22 cellular contexts compared by ENCODE assay signal in the genomic region with DNA sequence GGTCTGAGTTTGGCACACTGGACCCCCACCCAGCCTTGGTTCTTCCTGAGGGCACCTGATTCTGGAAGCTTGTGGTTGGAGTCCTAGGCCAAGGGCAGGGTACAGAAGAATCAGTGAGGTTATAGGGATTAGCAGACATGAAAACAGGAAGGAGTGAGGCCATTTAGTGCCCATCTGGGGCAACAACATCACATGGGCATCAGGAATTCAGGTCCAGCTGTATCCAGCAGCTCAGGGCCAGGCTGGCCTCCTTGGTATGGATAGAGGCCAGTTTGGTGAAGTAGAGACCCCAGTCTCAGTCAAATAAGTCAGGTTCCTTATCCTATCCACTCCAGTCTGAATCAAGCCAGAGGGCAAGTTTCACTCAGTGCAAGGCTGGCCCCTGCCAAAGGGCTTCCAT. TPM values are rescaled to one million over a fixed set of nuclear protein-coding genes. Genes with fewer than 3 reads are reported as not detected.
DNase-seq lines count a peak whose midpoint lies in the region; ATAC-seq, FAIRE-seq and TF ChIP-seq lines count a peak whose summit lies in the region.
"Had no signal": no experiment of that assay in that cellular context is flagged by ENCODE, and none has a peak within 500 bp of the region (broad histone marks: within the 10 kb centered on the region; RNA-seq: fewer than 3 reads in every experiment).

No MANE protein-coding gene starts in this region.

- H3K14ac ChIP-seq in H1 (ENCODE audit: insufficient read length), result no peak overlapping the region

- H4K5ac ChIP-seq in H1 (ENCODE audit: insufficient read length, low read depth, low read length), result no peak overlapping the region

- H3K36me3 ChIP-seq in DND-41 (ENCODE audit: insufficient read depth, low read length) (peaks cover 43% of the 10 kb centered on the region), OCI-LY7 (ENCODE audit: insufficient read depth, low read length) (peaks cover 88% of the 10 kb centered on the region), H1 (ENCODE audit: control insufficient read depth in 2 of 4, insufficient read depth in 4 of 4, low read length in 3 of 4) (no peaks in the 10 kb centered on the region), breast epithelium (no peaks in the 10 kb centered on the region)

- no peak overlapping the region for H3K4me2 ChIP-seq in DND-41 (ENCODE audit: insufficient read depth, low read length)
- peak overlapping the region; percentile 43; the same call in 1 of the 2 replicates for H3K4me2 ChIP-seq in OCI-LY7 (ENCODE audit: low read length)
- no peak overlapping the region for H3K4me2 ChIP-seq in H1 (ENCODE audit: insufficient read depth in 1 of 2, low read depth in 2 of 2, low read length in 2 of 2)
- H3K4me2 ChIP-seq: SK-N-SH had no signal

- H2BK15ac ChIP-seq in H1 (ENCODE audit: low read length), result 0 out of 2 replicates have a peak overlapping the region, but pooled peaks have one; percentile 77

- H4K8ac ChIP-seq in H1 (ENCODE audit: extremely low read depth, insufficient read depth, low read length), result no peak overlapping the region; the same call in 1 of the 2 replicates

- peak; percentile 27 for ATAC-seq in DND-41 (ENCODE audit: insufficient read depth, low read depth)

- no peaks in the 10 kb centered on the region for H4K20me1 ChIP-seq in DND-41 (ENCODE audit: insufficient read depth, low read length)
- no peaks in the 10 kb centered on the region for H4K20me1 ChIP-seq in OCI-LY7 (ENCODE audit: insufficient read depth, low read length)
- H4K20me1 ChIP-seq in H1 (replicated peaks in 1 of 2; ENCODE audit: control insufficient read depth in 1 of 2, insufficient read depth in 2 of 2, low read length in 2 of 2), result no peaks in the 10 kb centered on the region

- 0 out of 2 replicates have a peak overlapping the region, but pooled peaks have one; percentile 3 for H3K9ac ChIP-seq in DND-41 (ENCODE audit: low read depth, low read length)
- no peak overlapping the region for H3K9ac ChIP-seq in H1 (replicated peaks in 1 of 4; ENCODE audit: extremely low read depth in 1 of 4, low read depth in 3 of 4, low read length in 3 of 4)
- H3K9ac ChIP-seq: SK-N-SH had no signal

- H3K79me2 ChIP-seq in DND-41 (ENCODE audit: insufficient read depth, low read length) (no peaks in the 10 kb centered on the region; the same call in 1 of the 2 replicates), OCI-LY7 (ENCODE audit: insufficient read depth, low read depth, low read length) (no peaks in the 10 kb centered on the region), H1 (ENCODE audit: control insufficient read depth in 1 of 2, insufficient read depth in 2 of 2, low read length in 2 of 2) (no peaks in the 10 kb centered on the region)

- H2BK20ac ChIP-seq in H1 (ENCODE audit: low read length), result 0 out of 2 replicates have a peak overlapping the region, but pooled peaks have one; percentile 86

- H3K9me3 ChIP-seq in DND-41 (ENCODE audit: insufficient read depth, low read length, severe bottlenecking), result no peaks in the 10 kb centered on the region
- H3K9me3 ChIP-seq in OCI-LY7 (ENCODE audit: low read length), result no peaks in the 10 kb centered on the region
- H3K9me3 ChIP-seq in H1 (ENCODE audit: insufficient read depth in 2 of 2, low read depth in 1 of 2, low read length in 1 of 2), result no peaks in the 10 kb centered on the region
- H3K9me3 ChIP-seq in breast epithelium, result no peaks in the 10 kb centered on the region
- H3K9me3 ChIP-seq: A549, SK-N-SH had no signal

- TF ChIP-seq POLR2A in H1 (IDR thresholded peaks at IDR 0.05; ENCODE audit: control extremely low read depth in 1 of 2, low read depth in 2 of 2, low read length in 2 of 2), result no peak
- no peak for TF ChIP-seq POLR2A in breast epithelium (IDR thresholded peaks at IDR 0.05)

- no peak overlapping the region; the same call in 1 of the 2 replicates for H2BK12ac ChIP-seq in H1 (ENCODE audit: low read depth, low read length)

- no peak for FAIRE-seq in H1 (lab: Jason Lieb, UNC)
- FAIRE-seq: A549, RCC 7860 had no signal

- intact Hi-C loops in OCI-LY7 (cut with micrococcal nuclease; ENCODE audit: unreplicated experiment), result loop anchor here (2.0 kb wide), 3 partner anchors 25 to 53 kb away; partner anchors contain the start of gene RASAL1
- intact Hi-C loops in breast epithelium (cut with DNase I; ENCODE audit: low total_unique reads), result no loop called here

- no peaks in the 10 kb centered on the region for H3K9me2 ChIP-seq in OCI-LY7 (ENCODE audit: insufficient read depth, low read length)
- H3K9me2 ChIP-seq: SK-N-SH had no signal

- CTCF ChIA-PET in OCI-LY7 (lab: Charles Lee; ENCODE audit: unreplicated experiment) (interaction anchor here (2.9 kb wide), 1 partner anchor 51 kb away, joined by 8 read pairs; no protein-coding TSS in a partner anchor), H1 (lab: Charles Lee; ENCODE audit: partially characterized antibody) (interaction anchor here (0.6 to 6.9 kb wide), 23 partner anchors 10 to 1428 kb away, joined by 3 to 67 read pairs (median 8); partner anchors contain the start of genes DTX1 and RASAL1)

- TF ChIP-seq EP300 in H1 (IDR thresholded peaks at IDR 0.05; ENCODE audit: borderline replicate concordance in 1 of 2, low read depth in 2 of 2, low read length in 2 of 2), result no peak

- TF ChIP-seq CTCF in 22Rv1 (IDR thresholded peaks at IDR 0.05) (no peak), DND-41 (IDR thresholded peaks at IDR 0.05; ENCODE audit: borderline replicate concordance, extremely low read depth, low read length, poor library complexity, severe bottlenecking) (no peak), OCI-LY7 (conservative IDR thresholded peaks at IDR 0.05; ENCODE audit: low read length) (no peak), H1 (IDR thresholded peaks at IDR 0.05; ENCODE audit: control extremely low read depth in 1 of 3, insufficient read depth in 1 of 3, low read depth in 1 of 3, low read length in 3 of 3) (no peak), breast epithelium (IDR thresholded peaks at IDR 0.05) (no peak)

- peaks cover 2% of the 10 kb centered on the region; the same call in 1 of the 2 replicates for H3K23me2 ChIP-seq in H1 (ENCODE audit: low read depth, low read length)

- H3K27ac ChIP-seq in 22Rv1 (0 out of 2 replicates have a peak overlapping the region, but pooled peaks have one; percentile 72), DND-41 (ENCODE audit: low read length) (peak overlapping the region; percentile 75), OCI-LY7 (ENCODE audit: low read depth, low read length, poor library complexity, severe bottlenecking) (peak overlapping the region; percentile 88), H1 (ENCODE audit: low read depth, low read length) (no peak overlapping the region), breast epithelium (peak overlapping the region in 1 of 2 donors; percentile 68)

- peaks cover 42% of the 10 kb centered on the region for H3K4me1 ChIP-seq in DND-41 (ENCODE audit: insufficient read depth, low read length)
- H3K4me1 ChIP-seq in OCI-LY7 (ENCODE audit: insufficient read depth, low read length, poor library complexity, severe bottlenecking), result peaks cover 79% of the 10 kb centered on the region
- peaks cover 0 to 11% (median 3%) of the 10 kb centered on the region in 4 experiments; a peak in 4 of 7 replicates for H3K4me1 ChIP-seq in H1 (replicated peaks in 1 of 4; ENCODE audit: control insufficient read depth in 3 of 4, insufficient read depth in 4 of 4, low read length in 3 of 4)
- H3K4me1 ChIP-seq in breast epithelium, result no peaks in the 10 kb centered on the region

- H2BK5ac ChIP-seq in H1 (ENCODE audit: low read depth, low read length), result no peak overlapping the region

- H3K27me3 ChIP-seq in DND-41 (ENCODE audit: insufficient read depth, low read length, poor library complexity), result no peaks in the 10 kb centered on the region
- no peaks in the 10 kb centered on the region for H3K27me3 ChIP-seq in H1 (replicated peaks in 1 of 4; ENCODE audit: control insufficient read depth in 3 of 4, extremely low read depth in 1 of 4, insufficient read depth in 3 of 4, low read length in 3 of 4)
- H3K27me3 ChIP-seq in breast epithelium, result no peaks in the 10 kb centered on the region

- BruUV-seq in OCI-LY7 (replicated peaks; lab: Mats Ljungman, UMichigan), result no TSS peak

- H2AK5ac ChIP-seq in H1 (ENCODE audit: low read depth, low read length), result no peak overlapping the region

- POLR2A ChIA-PET in OCI-LY7 (lab: Charles Lee), result interaction anchor here (1.1 to 1.5 kb wide), 2 partner anchors 51 to 73 kb away, joined by 4 to 9 read pairs; no protein-coding TSS in a partner anchor
- POLR2A ChIA-PET in H1 (lab: Charles Lee; ENCODE audit: partially characterized antibody), result interaction anchor here (1.2 to 1.5 kb wide), 2 partner anchors 9 to 59 kb away, joined by 3 read pairs; no protein-coding TSS in a partner anchor

- no peaks in the 10 kb centered on the region for H3K79me1 ChIP-seq in H1 (ENCODE audit: low read depth, low read length)

- DNase-seq in DND-41, result no peak
- DNase-seq in OCI-LY7 (ENCODE audit: low spot score), result no peak
- DNase-seq in H1 (ENCODE audit: low read depth in 1 of 2, low spot score in 2 of 2), result no peak
- DNase-seq in SK-N-DZ (ENCODE audit: low spot score), result no peak
- DNase-seq in breast epithelium (ENCODE audit: low spot score in 2 of 2), result no peak
- DNase-seq in NCI-H2107 (lab: John Stamatoyannopoulos, UW), result no peak
- DNase-seq in NCI-H446 treated with DMSO at 0.1 percent for 48 hours (lab: John Stamatoyannopoulos, UW), result no peak
- DNase-seq: CD4-positive, CD25-positive, alpha-beta regulatory T cell; COR-L47; KBM-7; NCI-H1436; NCI-H1930; NCI-H345; NCI-H526; SK-N-SH; T-helper 1 cell had no signal

- no peak overlapping the region for H2BK120ac ChIP-seq in H1 (replicated peaks; ENCODE audit: low read depth, low read length)

- H3K4me3 ChIP-seq in DND-41 (ENCODE audit: low read depth in 1 of 2, low read length in 2 of 2) (no peak overlapping the region), OCI-LY7 (ENCODE audit: low read depth, low read length, poor library complexity, severe bottlenecking) (no peak overlapping the region), H1 (ENCODE audit: extremely low read depth in 1 of 4, insufficient read depth in 2 of 4, low read depth in 3 of 4, low read length in 4 of 4) (no peak overlapping the region), breast epithelium (no peak overlapping the region)
- H3K4me3 ChIP-seq: A549 had no signal

- no peak overlapping the region for H3K56ac ChIP-seq in H1 (replicated peaks; ENCODE audit: insufficient read length, low read depth, low read length)

- no peak for TF ChIP-seq RAD21 in H1 (IDR thresholded peaks at IDR 0.05 in 1 of 2, conservative IDR thresholded peaks at IDR 0.05 in 1 of 2; ENCODE audit: low read depth in 2 of 2, low read length in 2 of 2)

- H3K18ac ChIP-seq in H1 (ENCODE audit: extremely low read depth, low read length), result no peak overlapping the region

- H3K23ac ChIP-seq in H1 (ENCODE audit: insufficient read length), result no peak overlapping the region

- H3K4ac ChIP-seq in H1 (replicated peaks; ENCODE audit: insufficient read length, low read depth, low read length), result no peak overlapping the region

- H2AFZ ChIP-seq in DND-41 (ENCODE audit: low read depth, low read length) (no peak overlapping the region), OCI-LY7 (ENCODE audit: low read length) (no peak overlapping the region), H1 (ENCODE audit: low read length) (no peak overlapping the region)

- H4K91ac ChIP-seq in H1 (replicated peaks; ENCODE audit: insufficient read length, low read length), result no peak overlapping the region

RNA-seq across cellular contexts. Expression of gene RASAL1, which starts 36.2 kb away (rescaled TPM):
- 69.1 and 89.1 TPM in 2 replicates for total RNA-seq in OCI-LY7 (2014; rRNA removed; shearing (Covaris generic))
- total RNA-seq in OCI-LY7 (2022) (67.5 and 74.4 TPM in 2 replicates), breast epithelium (1 to 10 TPM in 2 of 3 donors, not detected in 1; 1.3 to 6.7 TPM)
- total RNA-seq in H1 (2021; fragmentation: NEBNext Ultra II Directional; extraction: Animal tissue kit (Norgen Biotek cat#: 25700)), result 5.0 and 6.4 TPM in 2 replicates
- 3.7 and 5.9 TPM in 2 replicates for polyA plus RNA-seq in H1 (2011; rRNA removed)
- polyA plus RNA-seq in H1 (2011; cell fraction: cytosol; rRNA removed), result 5.3 TPM
- 11.4 TPM for polyA plus RNA-seq in H1 (2011; cell fraction: nucleus; rRNA removed)
- 2.7 to 5.6 TPM (median 4.5 TPM) in 4 replicates for polyA plus RNA-seq in H1 (2012, experiment 1 of 2)
- 3.6 TPM for polyA plus RNA-seq in H1 (2012, experiment 2 of 2)
- polyA plus RNA-seq in H1 (2013, experiment 1 of 2), result 2.6 TPM
- 2.9 TPM for polyA plus RNA-seq in H1 (2013, experiment 2 of 2)
- 2.3 and 3.4 TPM in 2 replicates for polyA minus RNA-seq in H1 (2011; rRNA and poly(A)+ RNA removed)
- polyA minus RNA-seq in H1 (2011; cell fraction: cytosol; rRNA and poly(A)+ RNA removed), result 2.6 TPM
- polyA minus RNA-seq in H1 (2011; cell fraction: nucleus; rRNA and poly(A)+ RNA removed), result 6.4 TPM
- polyA plus RNA-seq in SK-N-DZ (2014; cell fraction: cytosol; rRNA removed), result not detected in 2 replicates
- polyA plus RNA-seq in SK-N-DZ (2014; cell fraction: nucleus; rRNA removed), result 0.07 TPM in 1 of 2 replicates, not detected in the other
- total RNA-seq: CD4-positive, CD25-positive, alpha-beta regulatory T cell; M059J; Right ventricle myocardium inferior had no signal
- polyA plus RNA-seq: SK-N-SH had no signal

RNA-seq across cellular contexts. Expression of gene DTX1, which starts 42.8 kb away (rescaled TPM):
- 263 and 293 TPM in 2 replicates for total RNA-seq in OCI-LY7 (2014; rRNA removed; shearing (Covaris generic))
- 510 and 535 TPM in 2 replicates for total RNA-seq in OCI-LY7 (2022)
- total RNA-seq in H1 (2021; fragmentation: NEBNext Ultra II Directional; extraction: Animal tissue kit (Norgen Biotek cat#: 25700)), result 6.9 and 8.6 TPM in 2 replicates
- polyA plus RNA-seq in H1 (2011; rRNA removed), result 4.7 and 7.0 TPM in 2 replicates
- 5.3 TPM for polyA plus RNA-seq in H1 (2011; cell fraction: cytosol; rRNA removed)
- polyA plus RNA-seq in H1 (2011; cell fraction: nucleus; rRNA removed), result 7.4 TPM
- 4.1 to 7.7 TPM (median 6.1 TPM) in 4 replicates for polyA plus RNA-seq in H1 (2012, experiment 1 of 2)
- 6.5 TPM for polyA plus RNA-seq in H1 (2012, experiment 2 of 2)
- 4.9 TPM for polyA plus RNA-seq in H1 (2013, experiment 1 of 2)
- 4.6 TPM for polyA plus RNA-seq in H1 (2013, experiment 2 of 2)
- polyA minus RNA-seq in H1 (2011; rRNA and poly(A)+ RNA removed), result 3.0 and 3.6 TPM in 2 replicates
- 5.7 TPM for polyA minus RNA-seq in H1 (2011; cell fraction: cytosol; rRNA and poly(A)+ RNA removed)
- polyA minus RNA-seq in H1 (2011; cell fraction: nucleus; rRNA and poly(A)+ RNA removed), result 3.8 TPM
- 5.7 and 9.1 TPM in 2 replicates for polyA plus RNA-seq in SK-N-DZ (2014; cell fraction: cytosol; rRNA removed)
- 14.1 and 18.9 TPM in 2 replicates for polyA plus RNA-seq in SK-N-DZ (2014; cell fraction: nucleus; rRNA removed)
- 10 to 100 TPM in 2 of 3 donors, 1 to 10 TPM in 1; 7.9 to 46.6 (median 20.0) TPM for total RNA-seq in breast epithelium
- total RNA-seq: M059J had no signal

RNA-seq across cellular contexts. Expression of gene CFAP73, which starts 50.2 kb away (rescaled TPM):
- 14.0 and 26.9 TPM in 2 replicates for total RNA-seq in OCI-LY7 (2014; rRNA removed; shearing (Covaris generic))
- 37.4 and 39.2 TPM in 2 replicates for total RNA-seq in OCI-LY7 (2022)
- total RNA-seq in H1 (2021; fragmentation: NEBNext Ultra II Directional; extraction: Animal tissue kit (Norgen Biotek cat#: 25700)), result 0.56 TPM in 1 of 2 replicates, not detected in the other
- 0.45 and 0.80 TPM in 2 replicates for polyA plus RNA-seq in H1 (2011; rRNA removed)
- polyA plus RNA-seq in H1 (2011; cell fraction: cytosol; rRNA removed), result 0.92 TPM
- 1.3 TPM for polyA plus RNA-seq in H1 (2011; cell fraction: nucleus; rRNA removed)
- 0.27 to 0.42 TPM (median 0.36 TPM) in 4 replicates for polyA plus RNA-seq in H1 (2012, experiment 1 of 2)
- 0.22 TPM for polyA plus RNA-seq in H1 (2012, experiment 2 of 2)
- 0.14 TPM for polyA plus RNA-seq in H1 (2013, experiment 1 of 2)
- 0.26 TPM for polyA plus RNA-seq in H1 (2013, experiment 2 of 2)
- polyA minus RNA-seq in H1 (2011; rRNA and poly(A)+ RNA removed), result not detected in 2 replicates
- not detected for polyA minus RNA-seq in H1 (2011; cell fraction: cytosol; rRNA and poly(A)+ RNA removed)
- polyA minus RNA-seq in H1 (2011; cell fraction: nucleus; rRNA and poly(A)+ RNA removed), result 0.90 TPM
- polyA plus RNA-seq in SK-N-DZ (2014; cell fraction: cytosol; rRNA removed), result not detected in 2 replicates
- not detected in 2 replicates for polyA plus RNA-seq in SK-N-DZ (2014; cell fraction: nucleus; rRNA removed)
- under 1 TPM in 1 of 3 donors, not detected in 2; 0.29 TPM for total RNA-seq in breast epithelium
- total RNA-seq: H4, M059J, Right ventricle myocardium inferior had no signal
- polyA plus RNA-seq: CD4-positive, CD25-positive, alpha-beta regulatory T cell; SK-N-SH had no signal

Comparison
In these comparisons a context has a peak if more than half of its experiments do, and no peak if none do; other contexts are left out.
1. RNA of gene DTX1, which starts 42.8 kb away (total RNA-seq): 263 to 535 TPM in OCI-LY7; 7.9 to 46.6 TPM in breast epithelium and 6.9 to 8.6 TPM in H1; every median in the first group is over 4 times any median in the second.